Comparison of ENCODE assay signal across 1 cellular context in genomic region chr12:89448526-89448925, GRCh38.
TF ChIP-seq lines count a peak whose summit lies in the region.

No MANE protein-coding gene starts in this region.

TF ChIP-seq in K562, 482 proteins besides CTCF, POLR2A, EP300 and RAD21 (continued from another document):
- TF ChIP-seq ZBTB11 (CRISPR knock-in tag; IDR thresholded peaks at IDR 0.05) (no peak), THAP7 (CRISPR knock-in tag; IDR thresholded peaks at IDR 0.05) (no peak), NEUROD1 (IDR thresholded peaks at IDR 0.05; ENCODE audit: borderline replicate concordance, low read depth, low read length, partially characterized antibody) (no peak), GTF2B (IDR thresholded peaks at IDR 0.05; ENCODE audit: extremely low read depth, insufficient read length) (no peak), ZBTB1 (CRISPR knock-in tag; IDR thresholded peaks at IDR 0.05; ENCODE audit: borderline replicate concordance, low read depth) (no peak), MLX (CRISPR knock-in tag; conservative IDR thresholded peaks at IDR 0.05) (no peak), KLF16 (IDR thresholded peaks at IDR 0.05) (no peak), CBFB (CRISPR knock-in tag; IDR thresholded peaks at IDR 0.05) (no peak), ZNF274 (IDR thresholded peaks at IDR 0.05; ENCODE audit: borderline replicate concordance, low read depth, low read length) (no peak), E2F3 (CRISPR knock-in tag; IDR thresholded peaks at IDR 0.05) (no peak), ZNF696 (CRISPR knock-in tag; conservative IDR thresholded peaks at IDR 0.05) (no peak), ATF1 (CRISPR knock-in tag; IDR thresholded peaks at IDR 0.05) (no peak), ATF1 (tag; IDR thresholded peaks at IDR 0.05) (no peak)
